15 cellular contexts compared by ENCODE assay signal in genomic region chr1:32766328-32766972, GRCh38. TPM values are rescaled to one million over a fixed set of nuclear protein-coding genes. Genes with fewer than 3 reads are reported as not detected.
DNase-seq lines count a peak whose midpoint lies in the region; ATAC-seq and TF ChIP-seq lines count a peak whose summit lies in the region.
"Had no signal": no experiment of that assay in that cellular context is flagged by ENCODE, and none has a peak within 500 bp of the region (broad histone marks: within the 10 kb centered on the region; RNA-seq: fewer than 3 reads in every experiment).

No MANE protein-coding gene starts in this region.

- TF ChIP-seq CTCF in BE2C (IDR thresholded peaks at IDR 0.05; ENCODE audit: low read depth, low read length) (no peak), KMS-11 (conservative IDR thresholded peaks at IDR 0.05; ENCODE audit: low read depth, low read length) (no peak), esophagus squamous epithelium (IDR thresholded peaks at IDR 0.05) (no peak), neural cell (IDR thresholded peaks at IDR 0.05; ENCODE audit: poor library complexity, severe bottlenecking) (no peak)

- H3K9me3 Mint-ChIP-seq in activated T-helper 17 cell treated with anti-CD3 and anti-CD28 coated beads, Interleukin-2, amount 50 U/mL, for 72 hours, result no peaks in the 10 kb centered on the region
- H3K9me3 Mint-ChIP-seq: activated CD4-positive, alpha-beta memory T cell treated with anti-CD3 and anti-CD28 coated beads for 36 hours had no signal

- TF ChIP-seq POLR2A in esophagus squamous epithelium (IDR thresholded peaks at IDR 0.05), result no peak

- H3K9me2 ChIP-seq in neural cell (ENCODE audit: insufficient read depth, low read length), result no peaks in the 10 kb centered on the region

- no peaks in the 10 kb centered on the region for H3F3A ChIP-seq in neural cell (ENCODE audit: insufficient read depth, low read length, poor library complexity, severe bottlenecking)

- no peak for DNase-seq in BE2C
- no peak for DNase-seq in esophagus squamous epithelium (lab: John Stamatoyannopoulos, UW)
- no peak for DNase-seq in anterior cingulate cortex (lab: John Stamatoyannopoulos, UW)
- DNase-seq in D341Med (ENCODE audit: low spot score), result no peak
- no peak for DNase-seq in RKO (ENCODE audit: low spot score)
- DNase-seq: activated CD4-positive, alpha-beta memory T cell treated with anti-CD3 and anti-CD28 coated beads for 36 hours; activated gamma-delta T cell treated with Interleukin-2 at 50 U/mL for 16 hours; brain microvascular endothelial cell; left ventricle myocardium inferior; NCI-H1092; spleen; T-helper 9 cell had no signal

- H4K20me1 ChIP-seq in KMS-11 (ENCODE audit: insufficient read depth) (no peaks in the 10 kb centered on the region), neural cell (ENCODE audit: insufficient read depth) (no peaks in the 10 kb centered on the region)

- no peak overlapping the region for H2AFZ ChIP-seq in KMS-11 (ENCODE audit: low read depth)
- peak overlapping the region; percentile 36 for H2AFZ ChIP-seq in neural cell (ENCODE audit: low read depth, low read length)

- H3K79me2 ChIP-seq in KMS-11 (ENCODE audit: insufficient read depth, low read depth) (no peaks in the 10 kb centered on the region), neural cell (replicated peaks; ENCODE audit: insufficient read depth, low read length) (peaks cover 25% of the 10 kb centered on the region)

- H3K9ac ChIP-seq in KMS-11 (no peak overlapping the region), neural cell (ENCODE audit: low read length) (peak overlapping the region; percentile 73)

- ATAC-seq in activated T-helper 17 cell treated with anti-CD3 and anti-CD28 coated beads, Interleukin-2, amount 50 U/mL, for 72 hours (replicated peaks), result no peak

- H3K4me1 ChIP-seq in BE2C (peaks cover 16% of the 10 kb centered on the region), KMS-11 (ENCODE audit: low read depth, poor library complexity, severe bottlenecking) (peaks cover 24% of the 10 kb centered on the region), esophagus squamous epithelium (peaks cover 48 to 96% (median 82%) of the 10 kb centered on the region in 3 donors)
- H3K4me1 ChIP-seq: spleen had no signal

- H3K36me3 ChIP-seq in BE2C (no peaks in the 10 kb centered on the region), KMS-11 (ENCODE audit: insufficient read depth) (no peaks in the 10 kb centered on the region), esophagus squamous epithelium (peaks cover 11 to 62% (median 13%) of the 10 kb centered on the region in 3 donors), neural cell (ENCODE audit: insufficient read depth, low read length) (no peaks in the 10 kb centered on the region)
- H3K36me3 ChIP-seq: brain microvascular endothelial cell, spleen had no signal

- intact Hi-C loops in esophagus squamous epithelium (cut with DNase I), result no loop called here

- H3K4me2 ChIP-seq in KMS-11 (peak overlapping the region; percentile 1; the same call in 1 of the 2 replicates), neural cell (ENCODE audit: low read length) (peak overlapping the region; percentile 37)

- no peaks in the 10 kb centered on the region for H3K36me3 Mint-ChIP-seq in activated T-helper 17 cell treated with anti-CD3 and anti-CD28 coated beads, Interleukin-2, amount 50 U/mL, for 72 hours (ENCODE audit: low read depth)
- H3K36me3 Mint-ChIP-seq: activated CD4-positive, alpha-beta memory T cell treated with anti-CD3 and anti-CD28 coated beads for 36 hours had no signal

- no peak overlapping the region for H3K27ac Mint-ChIP-seq in activated T-helper 17 cell treated with anti-CD3 and anti-CD28 coated beads, Interleukin-2, amount 50 U/mL, for 72 hours
- H3K27ac Mint-ChIP-seq: activated CD4-positive, alpha-beta memory T cell treated with anti-CD3 and anti-CD28 coated beads for 36 hours had no signal

- H3K9me3 ChIP-seq in BE2C (no peaks in the 10 kb centered on the region), esophagus squamous epithelium (no peaks in the 10 kb centered on the region), neural cell (ENCODE audit: low read length) (no peaks in the 10 kb centered on the region)
- H3K9me3 ChIP-seq: left ventricle myocardium inferior, spleen had no signal

- WGBS in esophagus squamous epithelium, 2 donors, result 44 to 46% methylated on average over 4 of the region's 7 CpGs

- no peaks in the 10 kb centered on the region for H3K27me3 Mint-ChIP-seq in activated T-helper 17 cell treated with anti-CD3 and anti-CD28 coated beads, Interleukin-2, amount 50 U/mL, for 72 hours
- H3K27me3 Mint-ChIP-seq: activated CD4-positive, alpha-beta memory T cell treated with anti-CD3 and anti-CD28 coated beads for 36 hours had no signal

- no peak for TF ChIP-seq RAD21 in neural cell (conservative IDR thresholded peaks at IDR 0.05)

- no peak overlapping the region for H3K4me3 Mint-ChIP-seq in activated T-helper 17 cell treated with anti-CD3 and anti-CD28 coated beads, Interleukin-2, amount 50 U/mL, for 72 hours
- H3K4me3 Mint-ChIP-seq: activated CD4-positive, alpha-beta memory T cell treated with anti-CD3 and anti-CD28 coated beads for 36 hours had no signal

- peak overlapping the region; percentile 55 for H3K4me3 ChIP-seq in BE2C (ENCODE audit: low read depth, low read length)
- no peak overlapping the region for H3K4me3 ChIP-seq in KMS-11 (IDR thresholded peaks at IDR 0.05; ENCODE audit: insufficient read depth, low read depth, low read length)
- H3K4me3 ChIP-seq in esophagus squamous epithelium, result no peak overlapping the region
- peak overlapping the region; percentile 72 for H3K4me3 ChIP-seq in neural cell (ENCODE audit: low read length)
- H3K4me3 ChIP-seq: left ventricle myocardium inferior, spleen had no signal

- H3K27me3 ChIP-seq in BE2C (no peaks in the 10 kb centered on the region), KMS-11 (ENCODE audit: insufficient read depth, low read depth) (no peaks in the 10 kb centered on the region), esophagus squamous epithelium (no peaks in the 10 kb centered on the region), neural cell (ENCODE audit: insufficient read depth, low read depth, low read length) (no peaks in the 10 kb centered on the region)
- H3K27me3 ChIP-seq: brain microvascular endothelial cell, spleen had no signal

- H3K27ac ChIP-seq in KMS-11 (no peak overlapping the region), esophagus squamous epithelium (peak overlapping the region; percentile 7 to 96 (median 64)), neural cell (ENCODE audit: low read length) (peak overlapping the region; percentile 64)
- H3K27ac ChIP-seq: brain microvascular endothelial cell, left ventricle myocardium inferior, spleen had no signal

- peaks cover 5% of the 10 kb centered on the region for H3K4me1 Mint-ChIP-seq in activated T-helper 17 cell treated with anti-CD3 and anti-CD28 coated beads, Interleukin-2, amount 50 U/mL, for 72 hours

- TF ChIP-seq EP300 in neural cell (conservative IDR thresholded peaks at IDR 0.05; ENCODE audit: poor library complexity, severe bottlenecking), result no peak

TF ChIP-seq in neural cell, 6 proteins besides CTCF, POLR2A, EP300 and RAD21:
- TF ChIP-seq, protein P1, sequence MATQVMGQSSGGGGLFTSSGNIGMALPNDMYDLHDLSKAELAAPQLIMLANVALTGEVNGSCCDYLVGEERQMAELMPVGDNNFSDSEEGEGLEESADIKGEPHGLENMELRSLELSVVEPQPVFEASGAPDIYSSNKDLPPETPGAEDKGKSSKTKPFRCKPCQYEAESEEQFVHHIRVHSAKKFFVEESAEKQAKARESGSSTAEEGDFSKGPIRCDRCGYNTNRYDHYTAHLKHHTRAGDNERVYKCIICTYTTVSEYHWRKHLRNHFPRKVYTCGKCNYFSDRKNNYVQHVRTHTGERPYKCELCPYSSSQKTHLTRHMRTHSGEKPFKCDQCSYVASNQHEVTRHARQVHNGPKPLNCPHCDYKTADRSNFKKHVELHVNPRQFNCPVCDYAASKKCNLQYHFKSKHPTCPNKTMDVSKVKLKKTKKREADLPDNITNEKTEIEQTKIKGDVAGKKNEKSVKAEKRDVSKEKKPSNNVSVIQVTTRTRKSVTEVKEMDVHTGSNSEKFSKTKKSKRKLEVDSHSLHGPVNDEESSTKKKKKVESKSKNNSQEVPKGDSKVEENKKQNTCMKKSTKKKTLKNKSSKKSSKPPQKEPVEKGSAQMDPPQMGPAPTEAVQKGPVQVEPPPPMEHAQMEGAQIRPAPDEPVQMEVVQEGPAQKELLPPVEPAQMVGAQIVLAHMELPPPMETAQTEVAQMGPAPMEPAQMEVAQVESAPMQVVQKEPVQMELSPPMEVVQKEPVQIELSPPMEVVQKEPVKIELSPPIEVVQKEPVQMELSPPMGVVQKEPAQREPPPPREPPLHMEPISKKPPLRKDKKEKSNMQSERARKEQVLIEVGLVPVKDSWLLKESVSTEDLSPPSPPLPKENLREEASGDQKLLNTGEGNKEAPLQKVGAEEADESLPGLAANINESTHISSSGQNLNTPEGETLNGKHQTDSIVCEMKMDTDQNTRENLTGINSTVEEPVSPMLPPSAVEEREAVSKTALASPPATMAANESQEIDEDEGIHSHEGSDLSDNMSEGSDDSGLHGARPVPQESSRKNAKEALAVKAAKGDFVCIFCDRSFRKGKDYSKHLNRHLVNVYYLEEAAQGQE (IDR thresholded peaks at IDR 0.05; ENCODE audit: borderline replicate concordance), result no peak
- TF ChIP-seq EZH2 (IDR thresholded peaks at IDR 0.05; ENCODE audit: borderline replicate concordance, insufficient read depth, low read length, poor library complexity, severe bottlenecking) (no peak), POLR2AphosphoS5 (IDR thresholded peaks at IDR 0.05) (no peak), SMC3 (conservative IDR thresholded peaks at IDR 0.05; ENCODE audit: poor library complexity) (no peak), MXI1 (conservative IDR thresholded peaks at IDR 0.05; ENCODE audit: poor library complexity, severe bottlenecking) (no peak), TAF1 (IDR thresholded peaks at IDR 0.05; ENCODE audit: low read depth) (no peak)

RNA-seq across cellular contexts. Expression of gene YARS1, which starts 50.7 kb away (rescaled TPM):
- polyA plus RNA-seq in BE2C (2012; ENCODE audit: insufficient read depth, insufficient read length, low read depth), result 252 TPM
- total RNA-seq in esophagus squamous epithelium, result 10 to 100 TPM; 46.7 to 92.0 (median 62.3) TPM
- 40.1 and 49.4 TPM in 2 replicates for polyA plus RNA-seq in neural cell
- polyA minus RNA-seq in neural cell, result 49.0 and 51.6 TPM in 2 replicates
- total RNA-seq in activated T-helper 17 cell treated with anti-CD3 and anti-CD28 coated beads, Interleukin-2, amount 50 U/mL, for 72 hours, result 100 to 1,000 TPM; 101 to 176 TPM

RNA-seq across cellular contexts. Expression of gene S100PBP, which starts 51.0 kb away (rescaled TPM):
- polyA plus RNA-seq in BE2C (2012; ENCODE audit: insufficient read depth, insufficient read length, low read depth), result 18.9 TPM
- 10 to 100 TPM in 2 of 4 donors, 1 to 10 TPM in 2; 6.5 to 20.0 (median 11.9) TPM for total RNA-seq in esophagus squamous epithelium
- 63.4 and 77.0 TPM in 2 replicates for polyA plus RNA-seq in neural cell
- 51.4 and 57.8 TPM in 2 replicates for polyA minus RNA-seq in neural cell
- 10 to 100 TPM; 42.7 to 48.1 TPM for total RNA-seq in activated T-helper 17 cell treated with anti-CD3 and anti-CD28 coated beads, Interleukin-2, amount 50 U/mL, for 72 hours

Comparison
In these comparisons a context has a peak if more than half of its experiments do, and no peak if none do; other contexts are left out.
1. H3K4me3 ChIP-seq: peak in BE2C (single experiment) and neural cell (single experiment); none in KMS-11 (single experiment) and esophagus squamous epithelium (0 of 4).